13 cellular contexts compared by ENCODE assay signal in the genomic region with DNA sequence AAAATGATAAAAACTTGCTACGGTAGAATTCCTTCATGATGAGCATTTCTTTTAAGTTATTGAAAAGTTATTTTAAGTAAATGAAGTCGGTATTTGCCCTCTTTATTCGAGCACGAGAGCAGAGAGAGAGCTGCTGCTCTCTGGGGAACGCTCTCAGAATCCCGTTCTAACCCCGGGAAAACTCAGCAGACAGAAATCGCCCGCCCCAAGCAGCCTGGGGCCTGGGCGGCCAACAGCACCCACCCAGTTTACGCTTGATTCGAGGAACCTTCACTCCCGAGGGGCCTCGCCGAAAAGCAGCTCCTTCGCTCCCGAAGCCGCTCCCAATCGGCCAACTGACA. TPM values are rescaled to one million over a fixed set of nuclear protein-coding genes. Genes with fewer than 3 reads are reported as not detected.
DNase-seq lines count a peak whose midpoint lies in the region; ATAC-seq and TF ChIP-seq lines count a peak whose summit lies in the region.
"Had no signal": no experiment of that assay in that cellular context is flagged by ENCODE, and none has a peak within 500 bp of the region (broad histone marks: within the 10 kb centered on the region; RNA-seq: fewer than 3 reads in every experiment).

No MANE protein-coding gene starts in this region.

- H3K4me3 Mint-ChIP-seq in natural killer cell = peak overlapping the region; percentile 47
- no peak overlapping the region for H3K4me3 Mint-ChIP-seq in natural killer cell treated with Interleukin-12 subunit alpha and Interleukin-12 subunit beta and Interleukin-15 and Interleukin-18, amount 100 ng/mL, for 72 hours
- H3K4me3 Mint-ChIP-seq in type B pancreatic cell = peak overlapping the region; percentile 77

- H3K4me1 Mint-ChIP-seq in natural killer cell (peaks cover 27 to 38% of the 10 kb centered on the region in 2 donors), type B pancreatic cell (ENCODE audit: unreplicated experiment) (peaks cover 32% of the 10 kb centered on the region)
- peaks cover 13 to 22% of the 10 kb centered on the region in 2 donors for H3K4me1 Mint-ChIP-seq in natural killer cell treated with Interleukin-12 subunit alpha and Interleukin-12 subunit beta and Interleukin-15 and Interleukin-18, amount 100 ng/mL, for 72 hours (ENCODE audit: low read depth in 2 of 2)

- no peak for TF ChIP-seq CTCF in natural killer cell (IDR thresholded peaks at IDR 0.05)
- TF ChIP-seq CTCF in type B pancreatic cell (conservative IDR thresholded peaks at IDR 0.05) = no peak

- H3K9me3 Mint-ChIP-seq in natural killer cell (no peaks in the 10 kb centered on the region), type B pancreatic cell (no peaks in the 10 kb centered on the region)
- H3K9me3 Mint-ChIP-seq in natural killer cell treated with Interleukin-12 subunit alpha and Interleukin-12 subunit beta and Interleukin-15 and Interleukin-18, amount 100 ng/mL, for 72 hours = no peaks in the 10 kb centered on the region

- ATAC-seq in natural killer cell (no peak), GM18861 (IDR thresholded peaks at IDR 0.05; ENCODE audit: unreplicated experiment) (no peak), HG02973 (IDR thresholded peaks at IDR 0.05; ENCODE audit: unreplicated experiment) (no peak)
- ATAC-seq in natural killer cell treated with Interleukin-12 subunit alpha and Interleukin-12 subunit beta and Interleukin-15 and Interleukin-18, amount 100 ng/mL, for 72 hours = no peak

- H3K27ac ChIP-seq in layer of hippocampus (ENCODE audit: low read depth, low read length) = peak overlapping the region; percentile 55
- H3K27ac ChIP-seq: thoracic aorta had no signal

- DNase-seq in natural killer cell (no peak), astrocyte of the hippocampus (ENCODE audit: low read depth, low spot score) (peak; percentile 79), type B pancreatic cell (ENCODE audit: extremely low spot score, unreplicated experiment) (no peak), HUDEP-2 (lab: John Stamatoyannopoulos, UW; ENCODE audit: unreplicated experiment in 76 of 76) (no peak)
- no peak for DNase-seq in natural killer cell treated with Interleukin-12 subunit alpha and Interleukin-12 subunit beta and Interleukin-15 and Interleukin-18, amount 100 ng/mL, for 72 hours (ENCODE audit: low spot score)
- DNase-seq: central memory CD4-positive, alpha-beta T cell; KBM-7; NCI-H226 had no signal

- H3K27me3 Mint-ChIP-seq in natural killer cell (ENCODE audit: low read depth in 2 of 2) (peaks cover 55% of the 10 kb centered on the region in 2 donors), type B pancreatic cell (peaks cover 78% of the 10 kb centered on the region)
- H3K27me3 Mint-ChIP-seq in natural killer cell treated with Interleukin-12 subunit alpha and Interleukin-12 subunit beta and Interleukin-15 and Interleukin-18, amount 100 ng/mL, for 72 hours = peaks cover 39 to 49% of the 10 kb centered on the region in 2 donors

- H3K27me3 ChIP-seq in layer of hippocampus (ENCODE audit: control insufficient read depth, insufficient read depth, low read length) = peaks cover 28% of the 10 kb centered on the region

- H3K36me3 Mint-ChIP-seq in natural killer cell = peaks cover 21% of the 10 kb centered on the region
- H3K36me3 Mint-ChIP-seq in natural killer cell treated with Interleukin-12 subunit alpha and Interleukin-12 subunit beta and Interleukin-15 and Interleukin-18, amount 100 ng/mL, for 72 hours = peaks cover 15% of the 10 kb centered on the region
- peaks cover 16% of the 10 kb centered on the region for H3K36me3 Mint-ChIP-seq in type B pancreatic cell

- intact Hi-C loops in natural killer cell (cut with micrococcal nuclease) = no loop called here

- H3K27ac Mint-ChIP-seq in natural killer cell = no peak overlapping the region
- H3K27ac Mint-ChIP-seq in natural killer cell treated with Interleukin-12 subunit alpha and Interleukin-12 subunit beta and Interleukin-15 and Interleukin-18, amount 100 ng/mL, for 72 hours = no peak overlapping the region
- H3K27ac Mint-ChIP-seq in type B pancreatic cell = peak overlapping the region; percentile 95

RNA-seq across cellular contexts. Expression of a gene that starts 3.5 kb away (rescaled TPM):
- not detected for total RNA-seq in natural killer cell
- total RNA-seq in natural killer cell treated with Interleukin-12 subunit alpha and Interleukin-12 subunit beta and Interleukin-15 and Interleukin-18, amount 100 ng/mL, for 72 hours = under 1 TPM in 1 of 2 donors, not detected in 1; 0.75 TPM
- total RNA-seq in type B pancreatic cell (ENCODE audit: low replicate concordance) = 10.4 and 31.9 TPM in 2 replicates
- total RNA-seq: glomerular endothelial cell, thoracic aorta had no signal
